Comparison of ENCODE assay signal across 26 cellular contexts in the genomic region with DNA sequence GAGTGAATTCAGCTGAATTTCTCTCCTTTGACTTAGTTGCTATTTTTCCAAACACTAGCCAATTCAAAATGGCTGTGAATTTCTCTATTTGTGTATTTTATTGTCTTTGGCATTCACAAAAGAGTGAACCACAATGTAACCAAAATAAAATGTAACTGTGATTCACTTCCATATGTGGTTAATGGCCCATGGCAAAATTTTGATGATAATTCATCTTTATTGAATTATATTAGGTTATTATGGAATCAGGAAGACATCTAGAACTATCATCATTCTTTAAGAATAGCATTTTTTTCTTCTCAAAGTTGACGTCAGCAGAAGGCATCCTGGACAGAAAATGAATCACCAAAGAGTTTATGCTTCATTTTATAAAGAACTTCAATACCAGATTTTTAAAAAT.
DNase-seq lines count a peak whose midpoint lies in the region; ATAC-seq, FAIRE-seq and TF ChIP-seq lines count a peak whose summit lies in the region.
"Had no signal": no experiment of that assay in that cellular context is flagged by ENCODE, and none has a peak within 500 bp of the region (broad histone marks: within the 10 kb centered on the region; RNA-seq: fewer than 3 reads in every experiment).

No MANE protein-coding gene starts in this region.

- FAIRE-seq in HepG2 (lab: Jason Lieb, UNC) = no peak
- FAIRE-seq: GM18507 had no signal

- no peak overlapping the region for H3K4me3 ChIP-seq in fibroblast of lung (replicated peaks in 1 of 4; ENCODE audit: control extremely low read depth in 1 of 4, insufficient read depth in 1 of 4, low read depth in 3 of 4, low read length in 4 of 4)
- H3K4me3 ChIP-seq in HepG2 (replicated peaks in 1 of 3; ENCODE audit: insufficient read depth in 1 of 3, low read depth in 2 of 3, low read length in 3 of 3) = no peak overlapping the region
- H3K4me3 ChIP-seq: adrenal gland, prostate gland, sigmoid colon, transverse colon had no signal

- H3K27ac ChIP-seq in fibroblast of lung (ENCODE audit: insufficient read depth, low read length) (no peak overlapping the region), caudate nucleus (ENCODE audit: low read depth, low read length) (no peak overlapping the region), HepG2 (ENCODE audit: extremely low read length, insufficient read depth, low read length) (no peak overlapping the region)
- H3K27ac ChIP-seq: adrenal gland, neutrophil, prostate gland, sigmoid colon, transverse colon had no signal

- H3K9me3 ChIP-seq in fibroblast of lung (ENCODE audit: control insufficient read depth, insufficient read depth, low read depth, low read length) (no peaks in the 10 kb centered on the region), HepG2 (ENCODE audit: low read length) (no peaks in the 10 kb centered on the region)
- H3K9me3 ChIP-seq: adrenal gland, neutrophil, prostate gland, sigmoid colon, transverse colon had no signal

- POLR2A ChIA-PET in HepG2 (lab: Yijun Ruan, JAX) = no interaction called here

- H3K9ac ChIP-seq in fibroblast of lung (ENCODE audit: insufficient read depth, low read length) = no peak overlapping the region
- no peak overlapping the region for H3K9ac ChIP-seq in HepG2 (ENCODE audit: insufficient read depth, low read depth, low read length)

- 2% methylated on average over 1 of the region's 1 CpG for WGBS in HepG2 (ENCODE audit: low lambda C conversion rate)

- H4K20me1 ChIP-seq in fibroblast of lung (ENCODE audit: control insufficient read depth, extremely low read depth, insufficient read depth, low read length) (no peaks in the 10 kb centered on the region), HepG2 (ENCODE audit: insufficient read depth, low read length) (no peaks in the 10 kb centered on the region)

- CTCF ChIA-PET in HepG2 (lab: Yijun Ruan, JAX; ENCODE audit: low intra/inter-chr PET ratio, low total read pairs) = no interaction called here

- H2AFZ ChIP-seq in fibroblast of lung (ENCODE audit: low read length) (no peak overlapping the region), HepG2 (ENCODE audit: low read length) (no peak overlapping the region)

- H3K79me2 ChIP-seq in fibroblast of lung (ENCODE audit: control insufficient read depth, insufficient read depth, low read length) (no peaks in the 10 kb centered on the region), HepG2 (ENCODE audit: insufficient read depth, low read length) (no peaks in the 10 kb centered on the region)

- intact Hi-C loops in HepG2 (cut with micrococcal nuclease; ENCODE audit: unreplicated experiment) = no loop called here

- TF ChIP-seq CTCF in fibroblast of lung (conservative IDR thresholded peaks at IDR 0.05 in 1 of 2, IDR thresholded peaks at IDR 0.05 in 1 of 2; ENCODE audit: low read depth in 1 of 2, low read length in 2 of 2) = no peak
- TF ChIP-seq CTCF in HepG2 (CRISPR knock-in tag; IDR thresholded peaks at IDR 0.05) = no peak

- in situ Hi-C loops in HepG2 (cut with HindIII; ENCODE audit: extremely low pct_ligation_motif_present, low pct_unique_long_range_greater_than_20kb) = no loop called here

- H3K4me1 ChIP-seq in fibroblast of lung (ENCODE audit: control insufficient read depth, extremely low read depth, insufficient read depth, low read length) (no peaks in the 10 kb centered on the region), HepG2 (ENCODE audit: insufficient read depth, low read length) (no peaks in the 10 kb centered on the region)
- H3K4me1 ChIP-seq: adrenal gland, prostate gland, sigmoid colon, transverse colon had no signal

- no TSS peak for BruUV-seq in HepG2 (replicated peaks; lab: Mats Ljungman, UMichigan)

- H3K27me3 ChIP-seq in fibroblast of lung (ENCODE audit: control insufficient read depth, insufficient read depth, low read length) = no peaks in the 10 kb centered on the region
- H3K27me3 ChIP-seq in HepG2 (ENCODE audit: control insufficient read depth in 1 of 2, insufficient read depth in 2 of 2, low read length in 2 of 2) = no peaks in the 10 kb centered on the region
- H3K27me3 ChIP-seq: adrenal gland, neutrophil, sigmoid colon, transverse colon had no signal

- TF ChIP-seq EP300 in HepG2 (IDR thresholded peaks at IDR 0.05; ENCODE audit: low read depth in 2 of 2, low read length in 2 of 2) (no peak), HepG2 (CRISPR knock-in tag; IDR thresholded peaks at IDR 0.05; ENCODE audit: borderline replicate concordance) (no peak)

- DNase-seq in GM04504 (ENCODE audit: low read depth) (peak; percentile 54), fibroblast of lung (ENCODE audit: low read depth in 2 of 2) (peak; percentile 3 to 59), caudate nucleus (lab: John Stamatoyannopoulos, UW) (no peak), HepG2 (ENCODE audit: low spot score) (no peak)
- DNase-seq: activated CD4-positive, alpha-beta memory T cell treated with anti-CD3 and anti-CD28 coated beads, Interleukin-2, amount 10 ng/mL, durations not matched to agents 7 days and 5 days; activated CD8-positive, alpha-beta memory T cell treated with anti-CD3 and anti-CD28 coated beads, Interleukin-2, amount 50 U/mL, for 48 hours; activated naive CD4-positive, alpha-beta T cell treated with anti-CD3 and anti-CD28 coated beads for 36 hours; adrenal gland; effector CD4-positive, alpha-beta T cell; H9; Kasumi-1; kidney; naive B cell; NCI-H446; NCI-H774; SHP77 treated with DMSO at 0.1 percent for 48 hours; sigmoid colon; stimulated activated CD4-positive, alpha-beta T cell treated with anti-CD3 and anti-CD28 coated beads, Interleukin-4, amount 100 ng/mL, for 1 hour; SW 1271; transverse colon had no signal

- H3K4me2 ChIP-seq in fibroblast of lung (ENCODE audit: extremely low read depth, insufficient read depth, low read length) (no peak overlapping the region), HepG2 (ENCODE audit: low read depth, low read length) (no peak overlapping the region)

- TF ChIP-seq RAD21 in HepG2 (CRISPR knock-in tag; IDR thresholded peaks at IDR 0.05) = no peak

- TF ChIP-seq POLR2A in HepG2 (IDR thresholded peaks at IDR 0.05; ENCODE audit: insufficient read depth in 1 of 2, low read depth in 2 of 2, low read length in 2 of 2) = no peak

- H3K36me3 ChIP-seq in fibroblast of lung (ENCODE audit: control insufficient read depth, insufficient read depth, low read length) (no peaks in the 10 kb centered on the region), HepG2 (replicated peaks in 1 of 2; ENCODE audit: control insufficient read depth in 1 of 2, insufficient read depth in 2 of 2, low read length in 2 of 2) (no peaks in the 10 kb centered on the region)
- H3K36me3 ChIP-seq: adrenal gland, neutrophil, prostate gland, sigmoid colon, transverse colon had no signal

- ATAC-seq in SK-N-SH treated with all-trans-retinoic acid at 6 μM for 48 hours = peak; percentile 70
- ATAC-seq in GM21786 (IDR thresholded peaks at IDR 0.05; ENCODE audit: unreplicated experiment) = no peak
- ATAC-seq in HG02981 (IDR thresholded peaks at IDR 0.05; ENCODE audit: unreplicated experiment) = no peak
- ATAC-seq in HepG2 = no peak

TF ChIP-seq in SK-N-SH treated with all-trans-retinoic acid at 6 μM for 48 hours, 23 proteins besides CTCF, POLR2A, EP300 and RAD21 (continues in another document):
- TF ChIP-seq, protein P1, sequence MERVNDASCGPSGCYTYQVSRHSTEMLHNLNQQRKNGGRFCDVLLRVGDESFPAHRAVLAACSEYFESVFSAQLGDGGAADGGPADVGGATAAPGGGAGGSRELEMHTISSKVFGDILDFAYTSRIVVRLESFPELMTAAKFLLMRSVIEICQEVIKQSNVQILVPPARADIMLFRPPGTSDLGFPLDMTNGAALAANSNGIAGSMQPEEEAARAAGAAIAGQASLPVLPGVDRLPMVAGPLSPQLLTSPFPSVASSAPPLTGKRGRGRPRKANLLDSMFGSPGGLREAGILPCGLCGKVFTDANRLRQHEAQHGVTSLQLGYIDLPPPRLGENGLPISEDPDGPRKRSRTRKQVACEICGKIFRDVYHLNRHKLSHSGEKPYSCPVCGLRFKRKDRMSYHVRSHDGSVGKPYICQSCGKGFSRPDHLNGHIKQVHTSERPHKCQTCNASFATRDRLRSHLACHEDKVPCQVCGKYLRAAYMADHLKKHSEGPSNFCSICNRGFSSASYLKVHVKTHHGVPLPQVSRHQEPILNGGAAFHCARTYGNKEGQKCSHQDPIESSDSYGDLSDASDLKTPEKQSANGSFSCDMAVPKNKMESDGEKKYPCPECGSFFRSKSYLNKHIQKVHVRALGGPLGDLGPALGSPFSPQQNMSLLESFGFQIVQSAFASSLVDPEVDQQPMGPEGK (CRISPR knock-in tag; IDR thresholded peaks at IDR 0.05; ENCODE audit: borderline replicate concordance) = peak; percentile 89
- TF ChIP-seq ZFP3 (CRISPR knock-in tag; IDR thresholded peaks at IDR 0.05) = no peak

TF ChIP-seq in HepG2, 621 proteins besides CTCF, POLR2A, EP300 and RAD21 (continues in another document):
- TF ChIP-seq, protein P2, sequence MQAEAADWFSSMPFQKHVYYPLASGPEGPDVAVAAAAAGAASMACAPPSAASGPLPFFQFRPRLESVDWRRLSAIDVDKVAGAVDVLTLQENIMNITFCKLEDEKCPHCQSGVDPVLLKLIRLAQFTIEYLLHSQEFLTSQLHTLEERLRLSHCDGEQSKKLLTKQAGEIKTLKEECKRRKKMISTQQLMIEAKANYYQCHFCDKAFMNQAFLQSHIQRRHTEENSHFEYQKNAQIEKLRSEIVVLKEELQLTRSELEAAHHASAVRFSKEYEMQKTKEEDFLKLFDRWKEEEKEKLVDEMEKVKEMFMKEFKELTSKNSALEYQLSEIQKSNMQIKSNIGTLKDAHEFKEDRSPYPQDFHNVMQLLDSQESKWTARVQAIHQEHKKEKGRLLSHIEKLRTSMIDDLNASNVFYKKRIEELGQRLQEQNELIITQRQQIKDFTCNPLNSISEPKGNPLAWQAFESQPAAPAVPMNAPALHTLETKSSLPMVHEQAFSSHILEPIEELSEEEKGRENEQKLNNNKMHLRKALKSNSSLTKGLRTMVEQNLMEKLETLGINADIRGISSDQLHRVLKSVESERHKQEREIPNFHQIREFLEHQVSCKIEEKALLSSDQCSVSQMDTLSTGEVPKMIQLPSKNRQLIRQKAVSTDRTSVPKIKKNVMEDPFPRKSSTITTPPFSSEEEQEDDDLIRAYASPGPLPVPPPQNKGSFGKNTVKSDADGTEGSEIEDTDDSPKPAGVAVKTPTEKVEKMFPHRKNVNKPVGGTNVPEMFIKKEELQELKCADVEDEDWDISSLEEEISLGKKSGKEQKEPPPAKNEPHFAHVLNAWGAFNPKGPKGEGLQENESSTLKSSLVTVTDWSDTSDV (CRISPR knock-in tag; IDR thresholded peaks at IDR 0.05) = no peak
- no peak for TF ChIP-seq NR2C2 (CRISPR knock-in tag; IDR thresholded peaks at IDR 0.05; ENCODE audit: borderline replicate concordance)

Comparison
In these comparisons a context has a peak if more than half of its experiments do, and no peak if none do; other contexts are left out.
1. DNase-seq: peak in GM04504 (single experiment) and fibroblast of lung (2 of 2); none in caudate nucleus (0 of 61) and HepG2 (single experiment).